In the genomic region with DNA sequence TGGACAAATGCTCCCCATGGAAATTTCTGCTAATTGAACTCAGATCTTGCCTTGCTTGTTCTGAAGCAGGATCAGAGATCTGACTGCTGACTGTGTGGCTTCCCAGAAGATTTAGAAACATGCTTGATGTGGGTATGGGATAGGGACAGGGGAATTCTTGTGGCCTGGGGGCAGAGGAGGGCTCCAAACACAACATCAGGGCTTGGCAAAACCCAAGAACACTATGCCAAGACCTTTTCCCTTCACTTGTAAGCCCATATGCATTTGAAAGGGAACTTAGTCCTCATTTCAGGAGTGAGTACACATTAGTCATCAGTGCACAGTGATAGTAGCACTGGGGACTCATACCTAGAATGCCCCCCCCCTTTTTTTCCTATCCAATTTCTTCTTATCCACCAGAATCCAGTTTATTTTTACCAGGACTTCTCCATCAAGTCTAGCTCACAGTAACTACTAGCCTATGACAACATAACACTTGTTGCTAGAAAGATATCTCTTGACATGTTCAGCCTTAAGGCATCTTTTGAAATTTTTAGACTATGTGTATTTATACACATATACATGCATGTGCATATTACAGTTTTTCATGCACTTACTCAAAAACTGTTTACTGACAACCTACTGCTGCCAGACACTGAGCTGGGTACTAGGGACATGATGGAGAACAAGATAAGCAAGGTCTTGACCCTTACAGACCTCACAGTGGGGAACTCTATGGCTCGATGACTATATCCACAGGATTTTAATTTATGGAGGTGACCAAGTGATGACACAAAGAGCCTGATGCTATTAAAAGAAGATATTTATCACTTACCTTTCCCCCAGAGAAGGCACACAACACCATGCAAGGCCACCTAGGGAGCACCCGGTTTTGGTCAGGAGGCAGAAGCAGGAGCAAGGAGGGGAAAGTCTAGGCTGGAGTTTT, we compare ENCODE assay signal across 23 cellular contexts.
A peak's percentile ranks its signal among the peaks of the same experiment; 100 is the strongest.
DNase-seq lines count a peak whose midpoint lies in the region; ATAC-seq, FAIRE-seq and TF ChIP-seq lines count a peak whose summit lies in the region.
"Had no signal": no experiment of that assay in that cellular context is flagged by ENCODE, and none has a peak within 500 bp of the region (broad histone marks: within the 10 kb centered on the region; RNA-seq: fewer than 3 reads in every experiment).

No MANE protein-coding gene starts in this region.

- no peak overlapping the region for H3K4me3 Mint-ChIP-seq in activated T-cell treated with anti-CD3 and anti-CD28 coated beads, Interleukin-2, amount 50 U/mL, for 24 hours
- no peak overlapping the region for H3K4me3 Mint-ChIP-seq in central memory CD8-positive, alpha-beta T cell
- H3K4me3 Mint-ChIP-seq in stimulated activated effector memory CD8-positive, alpha-beta T cell treated with anti-CD3 and anti-CD28 coated beads, Interleukin-12 subunit alpha, Interleukin-12 subunit beta, amount 100 ng/mL, for 72 hours, result no peak overlapping the region
- H3K4me3 Mint-ChIP-seq: activated naive CD8-positive, alpha-beta T cell treated with anti-CD3 and anti-CD28 coated beads, Interleukin-2, amount 10 ng/mL, durations not matched to agents 7 days and 5 days; mesothelial cell of epicardium; neural crest cell; stimulated activated naive CD8-positive, alpha-beta T cell treated with anti-CD3 and anti-CD28 coated beads, Interleukin-15, Interleukin-2, amounts not matched to agents 100 ng/mL and 50 ng/mL, for 24 hours had no signal

- H3K4me3 ChIP-seq in mucosa of descending colon, result no peak overlapping the region
- no peak overlapping the region for H3K4me3 ChIP-seq in kidney (ENCODE audit: low read length in 2 of 2)
- H3K4me3 ChIP-seq: upper lobe of left lung had no signal

- no peak for DNase-seq in activated T-cell treated with anti-CD3 and anti-CD28 coated beads, Interleukin-2, amount 50 U/mL, for 24 hours
- no peak for DNase-seq in activated T-cell treated with anti-CD3 and anti-CD28 coated beads, Interleukin-2, amount 50 U/mL, for 1 hour
- DNase-seq in RCC 7860 (ENCODE audit: low spot score) (peak; percentile 60), mucosa of descending colon (no peak), SW 1271 (lab: John Stamatoyannopoulos, UW) (no peak), kidney (no peak)
- DNase-seq in central memory CD8-positive, alpha-beta T cell (ENCODE audit: low spot score in 2 of 2), result no peak
- DNase-seq in stimulated activated effector memory CD8-positive, alpha-beta T cell treated with anti-CD3 and anti-CD28 coated beads, Interleukin-12 subunit alpha, Interleukin-12 subunit beta, amount 100 ng/mL, for 72 hours (ENCODE audit: low spot score in 2 of 2), result no peak
- DNase-seq: activated naive CD8-positive, alpha-beta T cell treated with anti-CD3 and anti-CD28 coated beads, Interleukin-2, amount 10 ng/mL, durations not matched to agents 7 days and 5 days; C1 segment of cervical spinal cord; DMS 273 treated with DMSO at 0.1 percent for 48 hours; effector memory CD4-positive, alpha-beta T cell; Karpas-422; left cardiac atrium; NCI-H1105 treated with DMSO at 0.1 percent for 48 hours; NCI-H2171; NCI-H774; upper lobe of left lung had no signal

- H3K27ac ChIP-seq in kidney (ENCODE audit: low read depth in 2 of 2, low read length in 2 of 2), result no peak overlapping the region
- H3K27ac ChIP-seq: upper lobe of left lung had no signal

- H3K27me3 Mint-ChIP-seq in activated T-cell treated with anti-CD3 and anti-CD28 coated beads, Interleukin-2, amount 50 U/mL, for 24 hours, result no peaks in the 10 kb centered on the region
- peaks cover 70% of the 10 kb centered on the region for H3K27me3 Mint-ChIP-seq in central memory CD8-positive, alpha-beta T cell
- H3K27me3 Mint-ChIP-seq: stimulated activated naive CD8-positive, alpha-beta T cell treated with anti-CD3 and anti-CD28 coated beads, Interleukin-15, Interleukin-2, amounts not matched to agents 100 ng/mL and 50 ng/mL, for 24 hours had no signal

- intact Hi-C loops in mucosa of descending colon (cut with DNase I, micrococcal nuclease), result no loop called here
- intact Hi-C loops in kidney (cut with DNase I), result no loop called here

- peak overlapping the region; percentile 51 for H3K27ac Mint-ChIP-seq in activated T-cell treated with anti-CD3 and anti-CD28 coated beads, Interleukin-2, amount 50 U/mL, for 24 hours
- peak overlapping the region; percentile 19 for H3K27ac Mint-ChIP-seq in central memory CD8-positive, alpha-beta T cell (ENCODE audit: low read depth)
- no peak overlapping the region for H3K27ac Mint-ChIP-seq in stimulated activated effector memory CD8-positive, alpha-beta T cell treated with anti-CD3 and anti-CD28 coated beads, Interleukin-12 subunit alpha, Interleukin-12 subunit beta, amount 100 ng/mL, for 72 hours
- H3K27ac Mint-ChIP-seq: activated naive CD8-positive, alpha-beta T cell treated with anti-CD3 and anti-CD28 coated beads, Interleukin-2, amount 10 ng/mL, durations not matched to agents 7 days and 5 days; mesothelial cell of epicardium; stimulated activated naive CD8-positive, alpha-beta T cell treated with anti-CD3 and anti-CD28 coated beads, Interleukin-15, Interleukin-2, amounts not matched to agents 100 ng/mL and 50 ng/mL, for 24 hours had no signal

- TF ChIP-seq CTCF in mucosa of descending colon (IDR thresholded peaks at IDR 0.05) (no peak), kidney (IDR thresholded peaks at IDR 0.05; ENCODE audit: borderline replicate concordance, extremely low read depth, insufficient read depth) (no peak)

- H3K4me1 ChIP-seq in mucosa of descending colon (ENCODE audit: low read depth) (no peaks in the 10 kb centered on the region), kidney (ENCODE audit: control insufficient read depth in 1 of 2, insufficient read depth in 1 of 2, low read depth in 1 of 2, low read length in 2 of 2) (no peaks in the 10 kb centered on the region)
- H3K4me1 ChIP-seq: upper lobe of left lung had no signal

- no peak overlapping the region for H3K9ac ChIP-seq in kidney (ENCODE audit: low read length in 2 of 2)

- no peaks in the 10 kb centered on the region for H3K9me3 Mint-ChIP-seq in activated T-cell treated with anti-CD3 and anti-CD28 coated beads, Interleukin-2, amount 50 U/mL, for 24 hours
- H3K9me3 Mint-ChIP-seq in central memory CD8-positive, alpha-beta T cell, result no peaks in the 10 kb centered on the region
- no peaks in the 10 kb centered on the region for H3K9me3 Mint-ChIP-seq in stimulated activated effector memory CD8-positive, alpha-beta T cell treated with anti-CD3 and anti-CD28 coated beads, Interleukin-12 subunit alpha, Interleukin-12 subunit beta, amount 100 ng/mL, for 72 hours
- H3K9me3 Mint-ChIP-seq: activated naive CD8-positive, alpha-beta T cell treated with anti-CD3 and anti-CD28 coated beads, Interleukin-2, amount 10 ng/mL, durations not matched to agents 7 days and 5 days; neural crest cell; stimulated activated naive CD8-positive, alpha-beta T cell treated with anti-CD3 and anti-CD28 coated beads, Interleukin-15, Interleukin-2, amounts not matched to agents 100 ng/mL and 50 ng/mL, for 24 hours had no signal

- FAIRE-seq in RCC 7860 (lab: Jason Lieb, UNC) (peak; percentile 41), kidney (lab: Jason Lieb, UNC) (no peak)
- FAIRE-seq: TTC549 had no signal

- H3K4me1 Mint-ChIP-seq in activated T-cell treated with anti-CD3 and anti-CD28 coated beads, Interleukin-2, amount 50 U/mL, for 24 hours (ENCODE audit: low read depth), result peaks cover 28% of the 10 kb centered on the region
- H3K4me1 Mint-ChIP-seq in central memory CD8-positive, alpha-beta T cell, result no peaks in the 10 kb centered on the region
- H3K4me1 Mint-ChIP-seq in stimulated activated effector memory CD8-positive, alpha-beta T cell treated with anti-CD3 and anti-CD28 coated beads, Interleukin-12 subunit alpha, Interleukin-12 subunit beta, amount 100 ng/mL, for 72 hours, result no peaks in the 10 kb centered on the region

- H3K36me3 ChIP-seq in mucosa of descending colon (ENCODE audit: low read depth) (no peaks in the 10 kb centered on the region), kidney (ENCODE audit: control insufficient read depth in 1 of 2, insufficient read depth in 2 of 2, low read length in 2 of 2) (no peaks in the 10 kb centered on the region)
- H3K36me3 ChIP-seq: upper lobe of left lung had no signal

- H3K36me3 Mint-ChIP-seq in activated T-cell treated with anti-CD3 and anti-CD28 coated beads, Interleukin-2, amount 50 U/mL, for 24 hours (ENCODE audit: low read depth), result no peaks in the 10 kb centered on the region
- H3K36me3 Mint-ChIP-seq in central memory CD8-positive, alpha-beta T cell (ENCODE audit: insufficient read depth), result no peaks in the 10 kb centered on the region
- no peaks in the 10 kb centered on the region for H3K36me3 Mint-ChIP-seq in stimulated activated effector memory CD8-positive, alpha-beta T cell treated with anti-CD3 and anti-CD28 coated beads, Interleukin-12 subunit alpha, Interleukin-12 subunit beta, amount 100 ng/mL, for 72 hours
- H3K36me3 Mint-ChIP-seq: activated naive CD8-positive, alpha-beta T cell treated with anti-CD3 and anti-CD28 coated beads, Interleukin-2, amount 10 ng/mL, durations not matched to agents 7 days and 5 days; mesothelial cell of epicardium had no signal

- ATAC-seq in central memory CD8-positive, alpha-beta T cell (replicated peaks; ENCODE audit: extremely low read depth, poor library complexity, severe bottlenecking), result no peak
- peak; percentile 73 for ATAC-seq in stimulated activated effector memory CD8-positive, alpha-beta T cell treated with anti-CD3 and anti-CD28 coated beads, Interleukin-12 subunit alpha, Interleukin-12 subunit beta, amount 100 ng/mL, for 72 hours
- ATAC-seq in mucosa of descending colon, result no peak
- ATAC-seq: left cardiac atrium, Panc1 had no signal

- no peaks in the 10 kb centered on the region for H3K9me3 ChIP-seq in mucosa of descending colon
- H3K9me3 ChIP-seq in kidney (ENCODE audit: control insufficient read depth in 1 of 2, low read length in 2 of 2), result no peaks in the 10 kb centered on the region
- H3K9me3 ChIP-seq: upper lobe of left lung had no signal
